Comparison of ENCODE assay signal across 8 cellular contexts in genomic region chr20:833121-833449, GRCh38. TPM values are rescaled to one million over a fixed set of nuclear protein-coding genes. Genes with fewer than 3 reads are reported as not detected.
A peak's percentile ranks its signal among the peaks of the same experiment; 100 is the strongest.
DNase-seq lines count a peak whose midpoint lies in the region; ATAC-seq and TF ChIP-seq lines count a peak whose summit lies in the region.

No MANE protein-coding gene starts in this region.

- no peak for DNase-seq in CD8-positive, alpha-beta T cell
- DNase-seq in HS-27A (ENCODE audit: low read depth) (peak; percentile 36), cardiac fibroblast (ENCODE audit: low read depth in 2 of 2) (no peak), neural crest cell (ENCODE audit: low read depth, low spot score) (no peak), NCI-H1048 (lab: John Stamatoyannopoulos, UW) (no peak), OCI-M2 (lab: John Stamatoyannopoulos, UW; ENCODE audit: unreplicated experiment) (no peak), cerebellar cortex (ENCODE audit: low spot score) (no peak)

- H3K4me3 ChIP-seq in CD8-positive, alpha-beta T cell (ENCODE audit: low read depth, low read length) = peak overlapping the region; percentile 90
- peak overlapping the region; percentile 86 to 89 for H3K4me3 ChIP-seq in cardiac fibroblast (replicated peaks in 1 of 2; ENCODE audit: low read depth in 2 of 2, low read length in 2 of 2)

- CTCF ChIA-PET in CD8-positive, alpha-beta T cell (lab: Charles Lee) = interaction anchor here (1.1 to 5.7 kb wide), 5 partner anchors 10 to 123 kb away, joined by 3 to 40 read pairs (median 12); no protein-coding TSS in a partner anchor

- H3K9me3 ChIP-seq in CD8-positive, alpha-beta T cell (ENCODE audit: low read length) = no peaks in the 10 kb centered on the region

- peaks cover 27% of the 10 kb centered on the region for H3K4me1 ChIP-seq in CD8-positive, alpha-beta T cell (ENCODE audit: insufficient read depth, low read length)

- peak overlapping the region; percentile 91 for H3K4me3 Mint-ChIP-seq in CD8-positive, alpha-beta T cell
- H3K4me3 Mint-ChIP-seq in neural crest cell = peak overlapping the region; percentile 81

- no peak for ATAC-seq in CD8-positive, alpha-beta T cell
- ATAC-seq in GM21737 (IDR thresholded peaks at IDR 0.05; ENCODE audit: unreplicated experiment) = no peak

- H3K27me3 ChIP-seq in CD8-positive, alpha-beta T cell (ENCODE audit: insufficient read depth, low read length) = no peaks in the 10 kb centered on the region

- intact Hi-C loops in CD8-positive, alpha-beta T cell (cut with DNase I, micrococcal nuclease) = loop anchor here (1.0 to 10.0 kb wide), 9 partner anchors 11 to 822 kb away; partner anchors contain the start of genes NSFL1C (in 2 of the 2), PSMF1 (in 2 of the 2), SDCBP2 (in 1 of the 2) and SIRPG (in 1 of the 2)

- no peaks in the 10 kb centered on the region for H3K36me3 ChIP-seq in CD8-positive, alpha-beta T cell (ENCODE audit: insufficient read depth, low read length)

- POLR2A ChIA-PET in CD8-positive, alpha-beta T cell (lab: Charles Lee) = interaction anchor here (1.0 to 3.7 kb wide), 4 partner anchors 10 to 384 kb away, joined by 3 to 45 read pairs (median 20); no protein-coding TSS in a partner anchor

- H3K27me3 Mint-ChIP-seq in CD8-positive, alpha-beta T cell (ENCODE audit: low read depth) = no peaks in the 10 kb centered on the region
- H3K27me3 Mint-ChIP-seq in neural crest cell (ENCODE audit: low read depth) = peaks cover 5% of the 10 kb centered on the region

- TF ChIP-seq CTCF in CD8-positive, alpha-beta T cell (IDR thresholded peaks at IDR 0.05) = no peak
- TF ChIP-seq CTCF in cardiac fibroblast (IDR thresholded peaks at IDR 0.05; ENCODE audit: low read depth, low read length) (no peak), neural crest cell (conservative IDR thresholded peaks at IDR 0.05) (no peak)

- no peaks in the 10 kb centered on the region for H3K36me3 Mint-ChIP-seq in CD8-positive, alpha-beta T cell
- H3K36me3 Mint-ChIP-seq in neural crest cell (ENCODE audit: low read depth) = peaks cover 3% of the 10 kb centered on the region

- H3K4me1 Mint-ChIP-seq in CD8-positive, alpha-beta T cell (ENCODE audit: low read depth) = peaks cover 39% of the 10 kb centered on the region
- peaks cover 20% of the 10 kb centered on the region for H3K4me1 Mint-ChIP-seq in neural crest cell

- H3K27ac ChIP-seq in CD8-positive, alpha-beta T cell (ENCODE audit: low read depth, low read length) = no peak overlapping the region

- H3K9me3 Mint-ChIP-seq in CD8-positive, alpha-beta T cell = no peaks in the 10 kb centered on the region
- no peaks in the 10 kb centered on the region for H3K9me3 Mint-ChIP-seq in neural crest cell

- H3K27ac Mint-ChIP-seq in CD8-positive, alpha-beta T cell = peak overlapping the region; percentile 82
- H3K27ac Mint-ChIP-seq in neural crest cell (ENCODE audit: unreplicated experiment) = no peak overlapping the region

RNA-seq across cellular contexts. Expression of gene FAM110A, which starts 0.4 kb away (rescaled TPM):
- 1 to 10 TPM; 6.7 to 7.7 TPM for total RNA-seq in CD8-positive, alpha-beta T cell
- total RNA-seq in neural crest cell = 16.8 and 17.4 TPM in 2 replicates
